8 cellular contexts compared by ENCODE assay signal in the genomic region with DNA sequence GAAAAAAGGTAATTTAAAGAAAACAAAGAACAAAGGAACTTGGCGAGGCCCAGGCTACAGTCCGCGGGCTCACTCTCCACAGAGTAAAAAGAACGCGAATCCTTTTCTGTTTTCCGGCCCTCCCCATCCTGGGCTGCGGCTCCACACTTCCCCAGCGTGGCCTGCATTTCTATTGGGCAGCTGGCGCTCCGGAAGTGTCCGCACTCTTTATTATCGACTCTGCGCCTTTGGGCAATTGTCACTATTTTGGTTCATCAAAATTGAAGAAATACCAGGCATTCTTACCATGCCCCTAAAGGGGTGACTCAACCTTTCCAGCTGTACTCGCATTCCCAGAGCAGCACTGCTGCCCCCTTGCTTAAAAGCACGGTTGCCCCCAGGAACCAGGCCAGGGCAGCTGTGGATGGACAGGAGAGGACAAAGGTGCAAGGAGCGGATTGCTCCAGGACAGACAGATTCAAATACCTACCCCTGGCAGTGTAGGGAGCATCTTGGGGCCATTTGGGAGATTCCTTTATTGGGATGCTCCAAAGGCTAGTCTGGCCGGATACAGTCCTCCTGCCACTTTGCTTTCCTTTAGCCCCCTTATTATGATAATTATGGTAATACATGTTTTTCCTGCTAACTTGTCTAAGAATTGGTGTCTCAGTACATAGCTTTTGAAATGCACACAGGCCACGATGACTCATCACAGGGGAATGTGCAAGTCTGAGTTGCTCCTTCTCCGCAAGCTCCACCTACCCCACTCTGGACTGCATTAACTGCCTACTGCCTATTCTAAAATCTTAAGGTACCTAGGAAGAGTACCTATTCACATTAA. TPM values are rescaled to one million over a fixed set of nuclear protein-coding genes. Genes with fewer than 3 reads are reported as not detected.
A peak's percentile ranks its signal among the peaks of the same experiment; 100 is the strongest.
DNase-seq lines count a peak whose midpoint lies in the region; ATAC-seq and TF ChIP-seq lines count a peak whose summit lies in the region.

No MANE protein-coding gene starts in this region.

- H3K4me3 ChIP-seq in ACC112 (ENCODE audit: low read depth, low read length) = peak overlapping the region; percentile 85
- H3K4me3 ChIP-seq in GM23248 = peak overlapping the region; percentile 83
- H3K4me3 ChIP-seq in tibial artery = peak overlapping the region; percentile 59 to 77

- DNase-seq in GM23248 (peak; percentile 98), RKO (ENCODE audit: low spot score) (peak; percentile 95), foreskin melanocyte (peak; percentile 96), omental fat pad (ENCODE audit: low spot score) (peak; percentile 62), tibial artery (peak; percentile 76 to 79), NCI-H345 treated with DMSO at 0.1 percent for 48 hours (lab: John Stamatoyannopoulos, UW; ENCODE audit: unreplicated experiment) (no peak)
- DNase-seq in activated effector memory CD4-positive, alpha-beta T cell treated with anti-CD3 and anti-CD28 coated beads, Interleukin-2, amount 50 U/mL, for 16 hours = peak; percentile 84

- H2AFZ ChIP-seq in ACC112 (ENCODE audit: low read length, unreplicated experiment) (peak overlapping the region; percentile 69), GM23248 (peak overlapping the region; percentile 87)

- ATAC-seq in omental fat pad (ENCODE audit: low FRiP score) = peak; percentile 92

- 1 to 3% methylated on average over 19 of the region's 19 CpGs for WGBS in GM23248 (ENCODE audit: low coverage in 1 of 2, low lambda C conversion rate in 2 of 2, missing lambda C conversion rate in 2 of 2), 2 experiments

- peak overlapping the region; percentile 84 for H3K4me2 ChIP-seq in GM23248 (ENCODE audit: unreplicated experiment)

- H3K4me1 ChIP-seq in ACC112 (ENCODE audit: control insufficient read depth, insufficient read depth, low read length, unreplicated experiment) = peaks cover 10% of the 10 kb centered on the region
- H3K4me1 ChIP-seq in GM23248 (ENCODE audit: insufficient read depth) = peaks cover 20% of the 10 kb centered on the region
- H3K4me1 ChIP-seq in tibial artery = peaks cover 0 to 24% (median 21%) of the 10 kb centered on the region in 4 donors

- in situ Hi-C loops in GM23248 (cut with MboI) = no loop called here

- intact Hi-C loops in tibial artery (cut with DNase I; ENCODE audit: low total_unique reads) = no loop called here

- TF ChIP-seq CTCF in omental fat pad (IDR thresholded peaks at IDR 0.05) = no peak
- TF ChIP-seq CTCF in tibial artery (IDR thresholded peaks at IDR 0.05) = no peak

- H3K79me2 ChIP-seq in ACC112 (ENCODE audit: control insufficient read depth, insufficient read depth, low read length, unreplicated experiment) (peaks cover 40% of the 10 kb centered on the region), GM23248 (ENCODE audit: insufficient read depth) (peaks cover 39% of the 10 kb centered on the region)

- H3K9me3 ChIP-seq in GM23248 (ENCODE audit: low read depth) (no peaks in the 10 kb centered on the region), tibial artery (no peaks in the 10 kb centered on the region)

- H3K9ac ChIP-seq in GM23248 = peak overlapping the region; percentile 88

- H3K36me3 ChIP-seq in ACC112 (ENCODE audit: insufficient read depth, low read length) (no peaks in the 10 kb centered on the region; the same call in 1 of the 2 replicates), GM23248 (ENCODE audit: low read depth) (peaks cover 3% of the 10 kb centered on the region; the same call in 1 of the 2 replicates), tibial artery (no peaks in the 10 kb centered on the region)

- no peaks in the 10 kb centered on the region for H3K27me3 ChIP-seq in ACC112 (ENCODE audit: insufficient read depth, low read length)
- no peaks in the 10 kb centered on the region for H3K27me3 ChIP-seq in GM23248 (replicated peaks; ENCODE audit: insufficient read depth)
- H3K27me3 ChIP-seq in tibial artery = no peaks in the 10 kb centered on the region

- H3K9me2 ChIP-seq in GM23248 (ENCODE audit: insufficient read depth) = no peaks in the 10 kb centered on the region

- no peaks in the 10 kb centered on the region for H4K20me1 ChIP-seq in GM23248 (ENCODE audit: insufficient read depth)

- H3F3A ChIP-seq in GM23248 (ENCODE audit: insufficient read depth) = peaks cover 10% of the 10 kb centered on the region; the same call in 1 of the 2 replicates

- H3K27ac ChIP-seq in ACC112 (ENCODE audit: low read depth, low read length) (peak overlapping the region; percentile 94), GM23248 (peak overlapping the region; percentile 89), tibial artery (peak overlapping the region; percentile 73 to 76)

RNA-seq across cellular contexts. Expression of a gene that starts 1.0 kb away (rescaled TPM):
- 32.0 and 41.2 TPM in 2 replicates for total RNA-seq in GM23248 (2014; rRNA removed; shearing (Covaris generic))
- 15.1 and 15.9 TPM in 2 replicates for polyA plus RNA-seq in GM23248 (2016; fragmentation: Nextera tagmentation; extraction: Ambion mirVana)
- total RNA-seq in omental fat pad = 10 to 100 TPM in 2 of 4 donors, 1 to 10 TPM in 2; 9.0 to 24.7 (median 11.0) TPM

RNA-seq across cellular contexts. Expression of a gene that starts 15.3 kb away (rescaled TPM):
- 1.6 and 2.4 TPM in 2 replicates for total RNA-seq in GM23248 (2014; rRNA removed; shearing (Covaris generic))
- polyA plus RNA-seq in GM23248 (2016; fragmentation: Nextera tagmentation; extraction: Ambion mirVana) = 3.9 and 4.8 TPM in 2 replicates
- 10 to 100 TPM in 1 of 4 donors, 1 to 10 TPM in 3; 5.9 to 20.3 (median 7.4) TPM for total RNA-seq in omental fat pad

RNA-seq across cellular contexts. Expression of a gene that starts 59.9 kb away (rescaled TPM):
- 49.3 and 59.7 TPM in 2 replicates for total RNA-seq in GM23248 (2014; rRNA removed; shearing (Covaris generic))
- polyA plus RNA-seq in GM23248 (2016; fragmentation: Nextera tagmentation; extraction: Ambion mirVana) = 32.8 and 34.1 TPM in 2 replicates
- total RNA-seq in omental fat pad = 100 to 1,000 TPM in 1 of 4 donors, 10 to 100 TPM in 3; 58.1 to 127 (median 92.3) TPM
